ENCODE assay signal across 8 cellular contexts in genomic region chr1:23167353-23168078, GRCh38. TPM values are rescaled to one million over a fixed set of nuclear protein-coding genes. Genes with fewer than 3 reads are reported as not detected.
A peak's percentile ranks its signal among the peaks of the same experiment; 100 is the strongest.
DNase-seq lines count a peak whose midpoint lies in the region; ATAC-seq and TF ChIP-seq lines count a peak whose summit lies in the region.

No MANE protein-coding gene starts in this region.

- H3K4me2 ChIP-seq in IMR-90 (ENCODE audit: low read depth, low read length) = peak overlapping the region; percentile 79

- in situ Hi-C loops in IMR-90 (cut with MboI; ENCODE audit: low sequenced_read_pairs) = no loop called here

- H3K18ac ChIP-seq in IMR-90 (ENCODE audit: low read depth, low read length) = peak overlapping the region; percentile 17

- no peak for TF ChIP-seq RAD21 in IMR-90 (IDR thresholded peaks at IDR 0.05; ENCODE audit: low read length)

- intact Hi-C loops in IMR-90 (cut with micrococcal nuclease) (loop anchor here (1.0 to 2.0 kb wide), 2 partner anchors 37 to 66 kb away; no protein-coding TSS in a partner anchor), colonic mucosa (cut with DNase I) (no loop called here)

- peak overlapping the region in 1 of 2 experiments; percentile 14; a peak in 1 of 4 replicates for H4K8ac ChIP-seq in IMR-90 (ENCODE audit: low read depth in 2 of 2, low read length in 2 of 2)

- peaks cover 8% of the 10 kb centered on the region for H3K4me1 ChIP-seq in IMR-90 (ENCODE audit: control insufficient read depth, insufficient read depth, low read length)
- H3K4me1 ChIP-seq in colonic mucosa = no peaks in the 10 kb centered on the region

- peak overlapping the region; percentile 19 for H3K4ac ChIP-seq in IMR-90 (ENCODE audit: low read depth, low read length)

- H3K4me3 ChIP-seq in IMR-90 (ENCODE audit: insufficient read depth, low read depth, low read length) (peak overlapping the region; percentile 93), colonic mucosa (peak overlapping the region; percentile 76)

- CTCF ChIA-PET in IMR-90 (lab: Yijun Ruan, JAX) = interaction anchor here (0.7 kb wide), 1 partner anchor 68 kb away, joined by 3 read pairs; no protein-coding TSS in a partner anchor

- H3K56ac ChIP-seq in IMR-90 (ENCODE audit: extremely low read depth, insufficient read depth, low read length) = peak overlapping the region; percentile 25; the same call in 1 of the 2 replicates

- H3K14ac ChIP-seq in IMR-90 (replicated peaks; ENCODE audit: low read depth, low read length) = peak overlapping the region; percentile 80

- peaks cover 17% of the 10 kb centered on the region for H3K9me1 ChIP-seq in IMR-90 (ENCODE audit: insufficient read depth, low read length)

- H3K27me3 ChIP-seq in IMR-90 (ENCODE audit: control insufficient read depth, insufficient read depth, low read length) (no peaks in the 10 kb centered on the region), colonic mucosa (no peaks in the 10 kb centered on the region)

- no TSS peak for BruUV-seq in IMR-90 (replicated peaks; lab: Mats Ljungman, UMichigan)

- DNase-seq in GDM1 (lab: John Stamatoyannopoulos, UW) = peak; percentile 3
- DNase-seq in IMR-90 = peak; percentile 64
- DNase-seq in activated CD4-positive, alpha-beta T cell treated with anti-CD3 and anti-CD28 coated beads for 1 hour = peak; percentile 14
- DNase-seq in colonic mucosa = peak; percentile 65
- peak; percentile 63 for DNase-seq in left lobe of liver (ENCODE audit: low spot score)
- peak; percentile 6 for DNase-seq in stimulated activated CD8-positive, alpha-beta memory T cell treated with anti-CD3 and anti-CD28 coated beads, Interleukin-12 subunit alpha, Interleukin-12 subunit beta, amount 100 ng/mL, for 4 hours (ENCODE audit: low read depth)
- DNase-seq in NOMO-1 treated with DMSO at 0.1 percent for 48 hours (lab: John Stamatoyannopoulos, UW; ENCODE audit: unreplicated experiment) = no peak

- H2BK5ac ChIP-seq in IMR-90 (ENCODE audit: low read depth, low read length, poor library complexity, severe bottlenecking) = peak overlapping the region; percentile 34

- peak overlapping the region; percentile 38 for H2AK9ac ChIP-seq in IMR-90 (replicated peaks; ENCODE audit: low read depth, low read length, poor library complexity)

- WGBS in IMR-90 (ENCODE audit: extremely low coverage in 2 of 2, insufficient read length in 1 of 2), 2 experiments = 3% methylated on average over 18 of the region's 45 CpGs; no CpG with 5 or more reads in 1 of the 2 experiments

- peak overlapping the region; percentile 7; the same call in 1 of the 2 replicates for H2BK120ac ChIP-seq in IMR-90 (ENCODE audit: low read depth, low read length)

- peak overlapping the region; percentile 36 for H3K9ac ChIP-seq in IMR-90 (ENCODE audit: low read depth, low read length)
- H3K9ac ChIP-seq in colonic mucosa (ENCODE audit: low read depth in 2 of 2, low read length in 2 of 2) = peak overlapping the region; percentile 92 to 95

- H3K27ac ChIP-seq in IMR-90 (ENCODE audit: insufficient read depth, low read length) = peak overlapping the region; percentile 63
- peak overlapping the region; percentile 97 for H3K27ac ChIP-seq in colonic mucosa

- H2AK5ac ChIP-seq in IMR-90 (ENCODE audit: low read depth, low read length) = peak overlapping the region; percentile 66; the same call in 1 of the 2 replicates

- 0 out of 2 replicates have a peak overlapping the region, but pooled peaks have one; percentile 0 for H4K91ac ChIP-seq in IMR-90 (ENCODE audit: insufficient read depth, low read depth, low read length)

- H3K79me1 ChIP-seq in IMR-90 (ENCODE audit: low read depth in 1 of 2, low read length in 2 of 2) = peaks cover 2 to 41% of the 10 kb centered on the region in 2 experiments; a peak in 2 of 4 replicates

- dilution Hi-C loops in IMR-90 (cut with HindIII; ENCODE audit: low sequenced_read_pairs, unreplicated experiment) = no loop called here

- H2AFZ ChIP-seq in IMR-90 (replicated peaks; ENCODE audit: low read length, poor library complexity) = peak overlapping the region; percentile 48

- peaks cover 57% of the 10 kb centered on the region for H4K20me1 ChIP-seq in IMR-90 (ENCODE audit: insufficient read depth, low read length)

- no peak overlapping the region for H2BK15ac ChIP-seq in IMR-90 (ENCODE audit: low read depth, low read length)

- peak overlapping the region; percentile 28 for H3K23ac ChIP-seq in IMR-90 (ENCODE audit: low read depth, low read length)

- no peak for TF ChIP-seq POLR2A in IMR-90 (IDR thresholded peaks at IDR 0.05; ENCODE audit: low read depth, low read length)
- TF ChIP-seq POLR2A in GM18505 (IDR thresholded peaks at IDR 0.05; ENCODE audit: borderline replicate concordance, extremely low read depth, insufficient read depth, insufficient read length) = no peak

- POLR2A ChIA-PET in IMR-90 (lab: Charles Lee; ENCODE audit: unreplicated experiment) = no interaction called here

- H3K9me3 ChIP-seq in IMR-90 (ENCODE audit: control insufficient read depth, insufficient read depth, low read length) = no peaks in the 10 kb centered on the region
- H3K9me3 ChIP-seq in colonic mucosa = no peaks in the 10 kb centered on the region

- H3K36me3 ChIP-seq in IMR-90 (ENCODE audit: control insufficient read depth, insufficient read depth, low read length) (no peaks in the 10 kb centered on the region), colonic mucosa (no peaks in the 10 kb centered on the region)

- no peak overlapping the region for H4K5ac ChIP-seq in IMR-90 (ENCODE audit: low read depth, low read length)

- ATAC-seq in IMR-90 (ENCODE audit: low read depth) (peak; percentile 60), left lobe of liver (peak; percentile 70), GM18505 (IDR thresholded peaks at IDR 0.05; ENCODE audit: unreplicated experiment) (no peak)

- peak overlapping the region; percentile 20; the same call in 1 of the 2 replicates for H2BK20ac ChIP-seq in IMR-90 (ENCODE audit: low read depth, low read length)

- no peak for TF ChIP-seq CTCF in IMR-90 (conservative IDR thresholded peaks at IDR 0.05; ENCODE audit: low read depth, low read length)
- no peak for TF ChIP-seq CTCF in colonic mucosa (IDR thresholded peaks at IDR 0.05)

TF ChIP-seq in IMR-90, 13 proteins besides CTCF, POLR2A, EP300 and RAD21:
- no peak for TF ChIP-seq ELK1 (IDR thresholded peaks at IDR 0.05; ENCODE audit: borderline replicate concordance, low read depth, low read length)
- no peak for TF ChIP-seq USF2 (IDR thresholded peaks at IDR 0.05; ENCODE audit: low read depth, low read length)
- no peak for TF ChIP-seq FOS (IDR thresholded peaks at IDR 0.05; ENCODE audit: low read depth, low read length)
- TF ChIP-seq MAZ (IDR thresholded peaks at IDR 0.05; ENCODE audit: borderline replicate concordance, low read depth, low read length) = peak; percentile 65; the same call in 1 of the 2 replicates
- TF ChIP-seq MAFK (IDR thresholded peaks at IDR 0.05; ENCODE audit: low read depth, low read length) = no peak
- TF ChIP-seq MXI1 (IDR thresholded peaks at IDR 0.05; ENCODE audit: borderline replicate concordance, low read depth, low read length) = no peak
- TF ChIP-seq CEBPB (IDR thresholded peaks at IDR 0.05; ENCODE audit: low read depth, low read length) = peak; percentile 59
- no peak for TF ChIP-seq SMC3 (IDR thresholded peaks at IDR 0.05; ENCODE audit: low read depth, low read length)
- no peak for TF ChIP-seq RCOR1 (IDR thresholded peaks at IDR 0.05; ENCODE audit: insufficient replicate concordance, low read length)
- no peak for TF ChIP-seq CHD1 (IDR thresholded peaks at IDR 0.05; ENCODE audit: low read depth, low read length)

RNA-seq across cellular contexts. Expression of gene LUZP1, which starts 1.1 kb away (rescaled TPM):
- total RNA-seq in IMR-90 (2012; rRNA removed) (31.7 and 36.1 TPM in 2 replicates), colonic mucosa (10 to 100 TPM; 42.4 to 50.4 TPM), left lobe of liver (5.6 TPM)
- polyA plus RNA-seq in IMR-90 (2012; rRNA removed) = 12.9 and 13.1 TPM in 2 replicates
- 5.5 and 5.7 TPM in 2 replicates for polyA plus RNA-seq in IMR-90 (2012; cell fraction: cytosol; rRNA removed)
- polyA plus RNA-seq in IMR-90 (2012; cell fraction: nucleus; rRNA removed; ENCODE audit: low replicate concordance) = 6.7 and 17.7 TPM in 2 replicates

RNA-seq across cellular contexts. Expression of gene HTR1D, which starts 49.8 kb away (rescaled TPM):
- total RNA-seq in IMR-90 (2012; rRNA removed) (under 0.01 and 0.18 TPM in 2 replicates), colonic mucosa (under 1 TPM; 0.27 to 0.42 TPM), left lobe of liver (not detected)
- polyA plus RNA-seq in IMR-90 (2012; rRNA removed) = 0.03 and 0.06 TPM in 2 replicates
- 0.04 TPM in 1 of 2 replicates, not detected in the other for polyA plus RNA-seq in IMR-90 (2012; cell fraction: cytosol; rRNA removed)
- 0.10 and 0.13 TPM in 2 replicates for polyA plus RNA-seq in IMR-90 (2012; cell fraction: nucleus; rRNA removed; ENCODE audit: low replicate concordance)
